Comparison of ENCODE assay signal across 24 cellular contexts in the genomic region with DNA sequence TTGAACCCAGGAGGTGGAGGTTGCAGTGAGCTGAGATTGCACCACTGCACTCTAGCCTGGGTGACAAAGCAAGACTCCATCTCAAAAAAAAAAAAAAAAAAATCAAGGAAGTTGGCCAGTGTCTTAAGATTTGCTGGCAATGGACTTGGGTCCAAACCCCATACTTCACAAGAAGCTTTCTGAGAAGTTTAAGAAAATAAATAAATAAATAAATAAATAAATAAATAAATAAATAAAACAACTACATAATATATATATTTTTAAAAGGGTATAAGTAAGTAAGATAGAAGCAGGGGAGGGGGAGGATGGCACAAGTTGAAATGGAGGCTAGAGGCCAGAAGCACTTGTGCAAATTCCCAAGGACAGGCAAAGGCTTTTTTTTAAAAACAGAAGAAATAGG.
DNase-seq lines count a peak whose midpoint lies in the region; ATAC-seq, FAIRE-seq and TF ChIP-seq lines count a peak whose summit lies in the region.
"Had no signal": no experiment of that assay in that cellular context is flagged by ENCODE, and none has a peak within 500 bp of the region (broad histone marks: within the 10 kb centered on the region; RNA-seq: fewer than 3 reads in every experiment).

No MANE protein-coding gene starts in this region.

- DNase-seq in A549 (ENCODE audit: low read depth in 1 of 2, low spot score in 1 of 2) (no peak), mucosa of descending colon (no peak), trophoblast cell (no peak)
- DNase-seq: ACHN; BE2C; C1 segment of cervical spinal cord; CD4-positive, alpha-beta memory T cell; CD4-positive, CD25-positive, alpha-beta regulatory T cell; CD8-positive, alpha-beta memory T cell; COR-L47; DMS 273 treated with DMSO at 0.1 percent for 48 hours; DMS153; DMS53; DMS79; DND-41; EL; GDM1 had no signal

- H3K36me3 ChIP-seq in BLaER1 treated with 17β-estradiol and CSF1 and Interleukin-3, amounts not matched to agents 10 nM and 100 nM: no peaks in the 10 kb centered on the region
- H3K36me3 ChIP-seq in neutrophil: no peaks in the 10 kb centered on the region
- H3K36me3 ChIP-seq in mucosa of descending colon (ENCODE audit: low read depth): no peaks in the 10 kb centered on the region
- H3K36me3 ChIP-seq in trophoblast cell (ENCODE audit: control insufficient read depth in 1 of 2, insufficient read depth in 2 of 2, low read length in 2 of 2): no peaks in the 10 kb centered on the region
- H3K36me3 ChIP-seq: BE2C had no signal

- H3K9me3 ChIP-seq in A549 (no peaks in the 10 kb centered on the region), neutrophil (no peaks in the 10 kb centered on the region), mucosa of descending colon (no peaks in the 10 kb centered on the region), trophoblast cell (ENCODE audit: insufficient read depth, low read depth, low read length) (no peaks in the 10 kb centered on the region)
- H3K9me3 ChIP-seq in BLaER1 treated with 17β-estradiol and CSF1 and Interleukin-3, amounts not matched to agents 10 nM and 100 nM (replicated peaks in 1 of 11): peaks cover 0 to 7% (median 0%) of the 10 kb centered on the region in 11 experiments; a peak in 1 of 22 replicates
- H3K9me3 ChIP-seq: BE2C had no signal

- no peak for FAIRE-seq in A549 (lab: Jason Lieb, UNC)
- FAIRE-seq: GM12878, GM12892, GM18507 had no signal

- no peak overlapping the region for H2BK5ac ChIP-seq in trophoblast cell (ENCODE audit: low read depth, low read length, poor library complexity)

- no peak overlapping the region for H4K91ac ChIP-seq in trophoblast cell (ENCODE audit: low read depth, low read length)

- no peak overlapping the region for H2AK5ac ChIP-seq in trophoblast cell (ENCODE audit: low read length)

- intact Hi-C loops in mucosa of descending colon (cut with DNase I, micrococcal nuclease): no loop called here

- H2BK12ac ChIP-seq in trophoblast cell (ENCODE audit: low read length): no peak overlapping the region

- no peaks in the 10 kb centered on the region for H3K79me1 ChIP-seq in trophoblast cell (ENCODE audit: low read length)

- no peak overlapping the region for H3K23ac ChIP-seq in trophoblast cell (ENCODE audit: low read length)

- H3K79me2 ChIP-seq in trophoblast cell (ENCODE audit: control insufficient read depth, insufficient read depth, low read length, poor library complexity): no peaks in the 10 kb centered on the region

- no peak overlapping the region for H3K4me2 ChIP-seq in A549
- H3K4me2 ChIP-seq in BLaER1 treated with 17β-estradiol and CSF1 and Interleukin-3, amounts not matched to agents 10 nM and 100 nM: peak overlapping the region in 9 of 11 experiments; percentile 28 to 62 (median 40); a peak in 13 of 22 replicates
- no peak overlapping the region for H3K4me2 ChIP-seq in trophoblast cell (ENCODE audit: low read length)

- H3K4me3 ChIP-seq in A549 (no peak overlapping the region), neutrophil (ENCODE audit: low read depth in 1 of 2, low read length in 1 of 2) (no peak overlapping the region), mucosa of descending colon (no peak overlapping the region), trophoblast cell (ENCODE audit: low read depth, low read length) (no peak overlapping the region)
- no peak overlapping the region for H3K4me3 ChIP-seq in BLaER1 treated with 17β-estradiol and CSF1 and Interleukin-3, amounts not matched to agents 10 nM and 100 nM
- H3K4me3 ChIP-seq: GM12878 had no signal

- H3K27ac ChIP-seq in A549 (no peak overlapping the region; a peak in 1 of 6 replicates), neutrophil (peak overlapping the region; percentile 58), trophoblast cell (ENCODE audit: low read depth, low read length) (no peak overlapping the region)
- H3K27ac ChIP-seq in BLaER1 treated with 17β-estradiol and CSF1 and Interleukin-3, amounts not matched to agents 10 nM and 100 nM: peak overlapping the region in 1 of 11 experiments; percentile 7; a peak in 1 of 22 replicates
- H3K27ac ChIP-seq: 22Rv1 had no signal

- TF ChIP-seq CTCF in A549 (IDR thresholded peaks at IDR 0.05): no peak
- no peak for TF ChIP-seq CTCF in neutrophil (IDR thresholded peaks at IDR 0.05)
- TF ChIP-seq CTCF in mucosa of descending colon (IDR thresholded peaks at IDR 0.05): no peak

- peaks cover 32% of the 10 kb centered on the region for H3K4me1 ChIP-seq in A549
- H3K4me1 ChIP-seq in BLaER1 treated with 17β-estradiol and CSF1 and Interleukin-3, amounts not matched to agents 10 nM and 100 nM: peaks cover 0 to 47% (median 8%) of the 10 kb centered on the region in 10 experiments; a peak in 15 of 20 replicates
- H3K4me1 ChIP-seq in neutrophil (ENCODE audit: control insufficient read depth in 1 of 2, insufficient read depth in 1 of 2, low read depth in 1 of 2, low read length in 1 of 2): peaks cover 16 to 19% of the 10 kb centered on the region in 2 experiments
- H3K4me1 ChIP-seq in mucosa of descending colon (ENCODE audit: low read depth): no peaks in the 10 kb centered on the region
- H3K4me1 ChIP-seq in trophoblast cell (ENCODE audit: control insufficient read depth in 1 of 2, insufficient read depth in 2 of 2, low read length in 2 of 2): no peaks in the 10 kb centered on the region
- H3K4me1 ChIP-seq: BE2C had no signal

- CTCF ChIA-PET in A549 (lab: Yijun Ruan, JAX): no interaction called here

- no peak overlapping the region for H2AFZ ChIP-seq in trophoblast cell (ENCODE audit: insufficient read depth, low read length, poor library complexity)

- H4K8ac ChIP-seq in trophoblast cell (ENCODE audit: low read depth, low read length): no peak overlapping the region

- no peak overlapping the region for H2BK120ac ChIP-seq in trophoblast cell (ENCODE audit: insufficient read depth, low read length, poor library complexity)

- no peak overlapping the region for H4K12ac ChIP-seq in trophoblast cell (ENCODE audit: low read depth, low read length)

- POLR2A ChIA-PET in A549 (lab: Yijun Ruan, JAX): interaction anchor here (0.7 kb wide), 1 partner anchor 547 kb away, joined by 5 read pairs; no protein-coding TSS in a partner anchor

- no peaks in the 10 kb centered on the region for H4K20me1 ChIP-seq in BLaER1 treated with 17β-estradiol and CSF1 and Interleukin-3, amounts not matched to agents 10 nM and 100 nM

- no peak overlapping the region for H3K9ac ChIP-seq in BLaER1 treated with 17β-estradiol and CSF1 and Interleukin-3, amounts not matched to agents 10 nM and 100 nM
- no peak overlapping the region for H3K9ac ChIP-seq in trophoblast cell (ENCODE audit: low read length)

- no peak overlapping the region for H3K18ac ChIP-seq in trophoblast cell (ENCODE audit: low read length)

- no peak overlapping the region for H3K14ac ChIP-seq in trophoblast cell (ENCODE audit: low read length)

- no peak overlapping the region for H3K4ac ChIP-seq in trophoblast cell (ENCODE audit: low read depth, low read length)

- no peak for TF ChIP-seq POLR2A in A549 (IDR thresholded peaks at IDR 0.05; ENCODE audit: low read length)

- H3K27me3 ChIP-seq in BLaER1 treated with 17β-estradiol and CSF1 and Interleukin-3, amounts not matched to agents 10 nM and 100 nM: no peaks in the 10 kb centered on the region
- H3K27me3 ChIP-seq in neutrophil: no peaks in the 10 kb centered on the region
- no peaks in the 10 kb centered on the region for H3K27me3 ChIP-seq in trophoblast cell (ENCODE audit: insufficient read depth, low read length)
- H3K27me3 ChIP-seq: BE2C had no signal

- ATAC-seq in A549 (no peak), GM21576 (IDR thresholded peaks at IDR 0.05; ENCODE audit: unreplicated experiment) (no peak), mucosa of descending colon (no peak)
- ATAC-seq: GM12878 had no signal

- no peak for TF ChIP-seq RAD21 in A549 (conservative IDR thresholded peaks at IDR 0.05 in 1 of 2, IDR thresholded peaks at IDR 0.05 in 1 of 2)

- no peak for TF ChIP-seq EP300 in A549 (IDR thresholded peaks at IDR 0.05)

TF ChIP-seq in A549, 52 proteins besides CTCF, POLR2A, EP300 and RAD21:
- peak; percentile 82 for TF ChIP-seq ZC3H11A (IDR thresholded peaks at IDR 0.05)
- TF ChIP-seq ZSCAN20 (CRISPR knock-in tag; IDR thresholded peaks at IDR 0.05): no peak

Comparison
In these comparisons a context has a peak if more than half of its experiments do, and no peak if none do; other contexts are left out.
1. H3K4me2 ChIP-seq: peak in BLaER1 treated with 17β-estradiol and CSF1 and Interleukin-3, amounts not matched to agents 10 nM and 100 nM (9 of 11); none in A549 (single experiment) and trophoblast cell (single experiment).